ENCODE assay signal across 21 cellular contexts in the genomic region with DNA sequence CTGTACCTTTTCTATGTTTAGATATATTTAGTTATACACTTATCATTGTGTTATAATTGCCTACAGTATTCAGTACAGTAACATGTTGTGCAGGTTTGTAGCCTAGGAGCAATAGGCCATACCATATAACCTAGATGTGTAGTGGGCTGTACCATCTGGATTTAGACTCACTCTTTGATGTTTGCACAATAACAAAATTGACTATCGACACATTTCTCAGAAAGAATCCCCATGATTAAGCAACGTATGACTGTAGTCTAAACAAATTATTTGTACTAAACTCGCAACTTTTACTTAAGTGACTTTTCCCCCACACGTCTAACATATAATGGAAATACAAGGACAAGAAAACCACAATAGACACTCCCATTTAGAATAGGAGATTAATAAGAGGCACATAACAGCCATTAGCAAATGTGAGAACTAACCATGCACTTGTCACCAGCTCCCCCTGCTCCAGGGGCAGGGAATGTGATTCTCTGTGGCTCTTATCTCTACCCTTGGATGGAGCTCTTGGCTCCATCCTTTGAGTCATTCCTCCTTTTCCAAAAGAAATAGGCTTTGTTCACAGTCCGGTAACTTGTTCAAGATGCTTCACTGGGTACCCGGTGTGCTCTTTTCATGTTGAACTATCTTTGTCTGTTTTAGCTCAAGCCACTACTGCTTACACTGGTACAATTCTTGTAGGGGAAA. TPM values are rescaled to one million over a fixed set of nuclear protein-coding genes. Genes with fewer than 3 reads are reported as not detected.
DNase-seq lines count a peak whose midpoint lies in the region; ATAC-seq, FAIRE-seq and TF ChIP-seq lines count a peak whose summit lies in the region.
"Had no signal": no experiment of that assay in that cellular context is flagged by ENCODE, and none has a peak within 500 bp of the region (broad histone marks: within the 10 kb centered on the region; RNA-seq: fewer than 3 reads in every experiment).

No MANE protein-coding gene starts in this region.

- intact Hi-C loops in natural killer cell (cut with micrococcal nuclease) = no loop called here

- H3K27me3 Mint-ChIP-seq in natural killer cell treated with Interleukin-12 subunit alpha and Interleukin-12 subunit beta and Interleukin-15 and Interleukin-18, amount 100 ng/mL, for 72 hours = no peaks in the 10 kb centered on the region
- H3K27me3 Mint-ChIP-seq in natural killer cell (ENCODE audit: low read depth in 2 of 2) = no peaks in the 10 kb centered on the region

- no peak overlapping the region for H3K4me3 Mint-ChIP-seq in natural killer cell treated with Interleukin-12 subunit alpha and Interleukin-12 subunit beta and Interleukin-15 and Interleukin-18, amount 100 ng/mL, for 72 hours
- no peak overlapping the region for H3K4me3 Mint-ChIP-seq in natural killer cell
- H3K4me3 Mint-ChIP-seq: CD8-positive, alpha-beta T cell; GM23338 had no signal

- H3K4me1 Mint-ChIP-seq in natural killer cell treated with Interleukin-12 subunit alpha and Interleukin-12 subunit beta and Interleukin-15 and Interleukin-18, amount 100 ng/mL, for 72 hours (ENCODE audit: low read depth in 2 of 2) = peaks cover 14 to 29% of the 10 kb centered on the region in 2 donors
- peaks cover 4 to 6% of the 10 kb centered on the region in 2 donors for H3K4me1 Mint-ChIP-seq in natural killer cell

- no peak for DNase-seq in natural killer cell treated with Interleukin-12 subunit alpha and Interleukin-12 subunit beta and Interleukin-15 and Interleukin-18, amount 100 ng/mL, for 72 hours (ENCODE audit: low spot score)
- no peak for DNase-seq in natural killer cell
- peak; percentile 53 for DNase-seq in RCC 7860 (ENCODE audit: low spot score)
- DNase-seq in kidney glomerular epithelial cell (lab: John Stamatoyannopoulos, UW) = peak; percentile 82
- no peak for DNase-seq in NCI-H526 (lab: John Stamatoyannopoulos, UW)
- no peak for DNase-seq in NCI-H2107 treated with DMSO at 0.1 percent for 48 hours (lab: John Stamatoyannopoulos, UW; ENCODE audit: unreplicated experiment)
- DNase-seq: Calu3; CD8-positive, alpha-beta T cell; DMS153; MV-4-11; NCI-H1105 treated with DMSO at 0.1 percent for 48 hours; NCI-H2081; NCI-H2171 treated with DMSO at 0.1 percent for 48 hours; NCI-H446; NCI-H526 treated with DMSO at 0.1 percent for 48 hours; OCI-M1; SHP77 treated with DMSO at 0.1 percent for 48 hours; SK-N-SH had no signal

- H3K27ac Mint-ChIP-seq in natural killer cell treated with Interleukin-12 subunit alpha and Interleukin-12 subunit beta and Interleukin-15 and Interleukin-18, amount 100 ng/mL, for 72 hours = no peak overlapping the region
- no peak overlapping the region for H3K27ac Mint-ChIP-seq in natural killer cell
- H3K27ac Mint-ChIP-seq: CD8-positive, alpha-beta T cell; GM23338 had no signal

- peak; percentile 39 to 63 for ATAC-seq in natural killer cell treated with Interleukin-12 subunit alpha and Interleukin-12 subunit beta and Interleukin-15 and Interleukin-18, amount 100 ng/mL, for 72 hours
- ATAC-seq in natural killer cell (no peak), SK-N-SH treated with all-trans-retinoic acid at 6 μM for 48 hours (no peak)
- ATAC-seq: CD8-positive, alpha-beta T cell; GM23338 had no signal

- no peak for TF ChIP-seq CTCF in natural killer cell (IDR thresholded peaks at IDR 0.05)

- FAIRE-seq in RCC 7860 (lab: Jason Lieb, UNC) = peak; percentile 86
- FAIRE-seq: GM12892 had no signal

- no peaks in the 10 kb centered on the region for H3K9me3 Mint-ChIP-seq in natural killer cell treated with Interleukin-12 subunit alpha and Interleukin-12 subunit beta and Interleukin-15 and Interleukin-18, amount 100 ng/mL, for 72 hours
- no peaks in the 10 kb centered on the region for H3K9me3 Mint-ChIP-seq in natural killer cell
- H3K9me3 Mint-ChIP-seq: CD8-positive, alpha-beta T cell; GM23338 had no signal

- no peaks in the 10 kb centered on the region for H3K36me3 Mint-ChIP-seq in natural killer cell treated with Interleukin-12 subunit alpha and Interleukin-12 subunit beta and Interleukin-15 and Interleukin-18, amount 100 ng/mL, for 72 hours
- no peaks in the 10 kb centered on the region for H3K36me3 Mint-ChIP-seq in natural killer cell
- H3K36me3 Mint-ChIP-seq: CD8-positive, alpha-beta T cell had no signal

TF ChIP-seq in SK-N-SH treated with all-trans-retinoic acid at 6 μM for 48 hours, 23 proteins besides CTCF, POLR2A, EP300 and RAD21:
- TF ChIP-seq ZFP3 (CRISPR knock-in tag; IDR thresholded peaks at IDR 0.05) (no peak), ZC3H10 (CRISPR knock-in tag; IDR thresholded peaks at IDR 0.05) (no peak), ZNF70 (CRISPR knock-in tag; IDR thresholded peaks at IDR 0.05) (no peak), RARB (CRISPR knock-in tag; IDR thresholded peaks at IDR 0.05) (no peak), CSDC2 (CRISPR knock-in tag; IDR thresholded peaks at IDR 0.05) (no peak)
- TF ChIP-seq, protein P1, sequence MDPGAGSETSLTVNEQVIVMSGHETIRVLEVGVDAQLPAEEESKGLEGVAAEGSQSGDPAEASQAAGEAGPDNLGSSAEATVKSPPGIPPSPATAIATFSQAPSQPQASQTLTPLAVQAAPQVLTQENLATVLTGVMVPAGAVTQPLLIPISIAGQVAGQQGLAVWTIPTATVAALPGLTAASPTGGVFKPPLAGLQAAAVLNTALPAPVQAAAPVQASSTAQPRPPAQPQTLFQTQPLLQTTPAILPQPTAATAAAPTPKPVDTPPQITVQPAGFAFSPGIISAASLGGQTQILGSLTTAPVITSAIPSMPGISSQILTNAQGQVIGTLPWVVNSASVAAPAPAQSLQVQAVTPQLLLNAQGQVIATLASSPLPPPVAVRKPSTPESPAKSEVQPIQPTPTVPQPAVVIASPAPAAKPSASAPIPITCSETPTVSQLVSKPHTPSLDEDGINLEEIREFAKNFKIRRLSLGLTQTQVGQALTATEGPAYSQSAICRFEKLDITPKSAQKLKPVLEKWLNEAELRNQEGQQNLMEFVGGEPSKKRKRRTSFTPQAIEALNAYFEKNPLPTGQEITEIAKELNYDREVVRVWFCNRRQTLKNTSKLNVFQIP (CRISPR knock-in tag; IDR thresholded peaks at IDR 0.05; ENCODE audit: borderline replicate concordance, low read depth) = no peak
- TF ChIP-seq, protein P2, sequence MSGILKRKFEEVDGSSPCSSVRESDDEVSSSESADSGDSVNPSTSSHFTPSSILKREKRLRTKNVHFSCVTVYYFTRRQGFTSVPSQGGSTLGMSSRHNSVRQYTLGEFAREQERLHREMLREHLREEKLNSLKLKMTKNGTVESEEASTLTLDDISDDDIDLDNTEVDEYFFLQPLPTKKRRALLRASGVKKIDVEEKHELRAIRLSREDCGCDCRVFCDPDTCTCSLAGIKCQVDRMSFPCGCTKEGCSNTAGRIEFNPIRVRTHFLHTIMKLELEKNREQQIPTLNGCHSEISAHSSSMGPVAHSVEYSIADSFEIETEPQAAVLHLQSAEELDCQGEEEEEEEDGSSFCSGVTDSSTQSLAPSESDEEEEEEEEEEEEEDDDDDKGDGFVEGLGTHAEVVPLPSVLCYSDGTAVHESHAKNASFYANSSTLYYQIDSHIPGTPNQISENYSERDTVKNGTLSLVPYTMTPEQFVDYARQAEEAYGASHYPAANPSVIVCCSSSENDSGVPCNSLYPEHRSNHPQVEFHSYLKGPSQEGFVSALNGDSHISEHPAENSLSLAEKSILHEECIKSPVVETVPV (CRISPR knock-in tag; IDR thresholded peaks at IDR 0.05) = no peak
- TF ChIP-seq, protein P3, sequence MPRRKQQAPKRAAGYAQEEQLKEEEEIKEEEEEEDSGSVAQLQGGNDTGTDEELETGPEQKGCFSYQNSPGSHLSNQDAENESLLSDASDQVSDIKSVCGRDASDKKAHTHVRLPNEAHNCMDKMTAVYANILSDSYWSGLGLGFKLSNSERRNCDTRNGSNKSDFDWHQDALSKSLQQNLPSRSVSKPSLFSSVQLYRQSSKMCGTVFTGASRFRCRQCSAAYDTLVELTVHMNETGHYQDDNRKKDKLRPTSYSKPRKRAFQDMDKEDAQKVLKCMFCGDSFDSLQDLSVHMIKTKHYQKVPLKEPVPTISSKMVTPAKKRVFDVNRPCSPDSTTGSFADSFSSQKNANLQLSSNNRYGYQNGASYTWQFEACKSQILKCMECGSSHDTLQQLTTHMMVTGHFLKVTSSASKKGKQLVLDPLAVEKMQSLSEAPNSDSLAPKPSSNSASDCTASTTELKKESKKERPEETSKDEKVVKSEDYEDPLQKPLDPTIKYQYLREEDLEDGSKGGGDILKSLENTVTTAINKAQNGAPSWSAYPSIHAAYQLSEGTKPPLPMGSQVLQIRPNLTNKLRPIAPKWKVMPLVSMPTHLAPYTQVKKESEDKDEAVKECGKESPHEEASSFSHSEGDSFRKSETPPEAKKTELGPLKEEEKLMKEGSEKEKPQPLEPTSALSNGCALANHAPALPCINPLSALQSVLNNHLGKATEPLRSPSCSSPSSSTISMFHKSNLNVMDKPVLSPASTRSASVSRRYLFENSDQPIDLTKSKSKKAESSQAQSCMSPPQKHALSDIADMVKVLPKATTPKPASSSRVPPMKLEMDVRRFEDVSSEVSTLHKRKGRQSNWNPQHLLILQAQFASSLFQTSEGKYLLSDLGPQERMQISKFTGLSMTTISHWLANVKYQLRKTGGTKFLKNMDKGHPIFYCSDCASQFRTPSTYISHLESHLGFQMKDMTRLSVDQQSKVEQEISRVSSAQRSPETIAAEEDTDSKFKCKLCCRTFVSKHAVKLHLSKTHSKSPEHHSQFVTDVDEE (CRISPR knock-in tag; IDR thresholded peaks at IDR 0.05) = no peak

RNA-seq across cellular contexts. Expression of a gene that starts 8.6 kb away (rescaled TPM):
- total RNA-seq in natural killer cell treated with Interleukin-12 subunit alpha and Interleukin-12 subunit beta and Interleukin-15 and Interleukin-18, amount 100 ng/mL, for 72 hours = 10 to 100 TPM; 51.4 to 90.6 TPM
- total RNA-seq in natural killer cell = 100 to 1,000 TPM; 122 to 143 (median 128) TPM

Comparison
In these comparisons a context has a peak if more than half of its experiments do, and no peak if none do; other contexts are left out.
1. ATAC-seq: peak in natural killer cell treated with Interleukin-12 subunit alpha and Interleukin-12 subunit beta and Interleukin-15 and Interleukin-18, amount 100 ng/mL, for 72 hours (2 of 2); none in natural killer cell (0 of 3) and SK-N-SH treated with all-trans-retinoic acid at 6 μM for 48 hours (single experiment).
2. DNase-seq: peak in RCC 7860 (single experiment) and kidney glomerular epithelial cell (single experiment); none in natural killer cell treated with Interleukin-12 subunit alpha and Interleukin-12 subunit beta and Interleukin-15 and Interleukin-18, amount 100 ng/mL, for 72 hours (single experiment), natural killer cell (single experiment), NCI-H526 (0 of 2) and NCI-H2107 treated with DMSO at 0.1 percent for 48 hours (single experiment).